ENCODE assay signal across 37 cellular contexts in the genomic region with DNA sequence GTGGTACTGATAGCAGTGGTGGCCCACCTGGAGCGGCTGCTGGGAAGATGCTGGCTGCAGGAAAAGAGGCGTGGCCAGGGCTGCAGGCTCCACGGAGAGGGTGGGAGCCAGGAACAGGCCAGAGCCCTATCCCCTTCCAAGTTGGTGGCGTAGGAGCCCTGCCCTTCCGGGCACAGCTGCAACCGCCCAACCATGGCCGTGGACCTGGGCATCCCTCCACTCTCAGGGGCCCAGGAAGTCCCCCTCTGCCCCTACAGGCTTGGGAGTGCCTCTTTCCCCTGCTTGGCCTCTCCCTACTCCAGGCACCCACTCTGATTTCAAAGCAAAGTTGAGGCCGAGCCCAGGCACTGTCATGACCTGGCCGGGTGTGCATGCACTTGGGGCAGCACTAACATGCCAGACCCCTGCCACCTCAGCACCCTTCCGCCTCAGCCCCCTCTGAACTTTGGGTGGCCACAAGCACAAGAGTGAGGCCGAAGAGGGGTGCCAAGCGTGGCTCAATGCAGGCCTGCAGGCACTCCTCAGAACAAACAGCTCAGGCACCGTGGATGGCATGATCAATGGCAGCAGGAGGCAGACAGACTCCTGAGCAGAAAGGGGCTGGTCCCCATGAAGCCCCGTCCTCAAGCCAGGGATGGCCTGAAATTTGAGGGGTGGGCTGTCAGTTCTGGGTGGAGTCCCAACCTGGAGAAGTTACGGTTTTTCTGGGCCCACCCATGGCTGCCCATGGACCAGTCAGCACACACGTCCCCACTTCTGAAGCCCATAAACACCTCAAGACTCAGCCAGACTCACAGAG.
"Had no signal": no experiment of that assay in that cellular context is flagged by ENCODE, and none has a peak within 500 bp of the region (broad histone marks: within the 10 kb centered on the region; RNA-seq: fewer than 3 reads in every experiment).

No MANE protein-coding gene starts in this region.

- H3K4me1 Mint-ChIP-seq: activated B cell treated with CpG ODN at 0.5 μM for 24 hours; activated CD4-positive, alpha-beta memory T cell treated with anti-CD3 and anti-CD28 coated beads, Interleukin-2, amount 10 ng/mL, durations not matched to agents 7 days and 5 days; activated CD8-positive, alpha-beta memory T cell treated with anti-CD3 and anti-CD28 coated beads, Interleukin-2, amount 10 ng/mL, durations not matched to agents 7 days and 5 days; activated naive CD4-positive, alpha-beta T cell treated with anti-CD3 and anti-CD28 coated beads, Interleukin-2, amount 10 ng/mL, durations not matched to agents 7 days and 5 days; activated naive CD8-positive, alpha-beta T cell treated with anti-CD3 and anti-CD28 coated beads, Interleukin-2, amount 50 U/mL, for 24 hours had no signal

- ATAC-seq: activated CD8-positive, alpha-beta memory T cell treated with anti-CD3 and anti-CD28 coated beads, Interleukin-2, amount 10 ng/mL, durations not matched to agents 7 days and 5 days; activated naive CD8-positive, alpha-beta T cell treated with anti-CD3 and anti-CD28 coated beads, Interleukin-2, amount 50 U/mL, for 24 hours; Right ventricle myocardium inferior had no signal

- H2AFZ ChIP-seq: PC-9 had no signal

- DNase-seq: activated B cell treated with CpG ODN at 0.5 μM for 24 hours; activated CD4-positive, alpha-beta memory T cell treated with anti-CD3 and anti-CD28 coated beads, Interleukin-2, amount 10 ng/mL, durations not matched to agents 7 days and 5 days; activated CD4-positive, alpha-beta T cell treated with anti-CD3 and anti-CD28 coated beads for 4 hours; activated CD4-positive, CD25-positive, alpha-beta regulatory T cell treated with anti-CD3 and anti-CD28 coated beads, Interleukin-2, amount 50 U/mL, for 72 hours; activated CD8-positive, alpha-beta memory T cell treated with anti-CD3 and anti-CD28 coated beads for 24 hours; activated CD8-positive, alpha-beta memory T cell treated with anti-CD3 and anti-CD28 coated beads, Interleukin-2, amount 10 ng/mL, durations not matched to agents 7 days and 5 days; activated CD8-positive, alpha-beta memory T cell treated with anti-CD3 and anti-CD28 coated beads, Interleukin-2, amount 50 U/mL, for 48 hours; activated effector memory CD4-positive, alpha-beta T cell treated with Interleukin-2 at 50 U/mL for 16 hours; activated naive CD4-positive, alpha-beta T cell treated with anti-CD3 and anti-CD28 coated beads, Interleukin-2, amount 10 ng/mL, durations not matched to agents 7 days and 5 days; activated naive CD8-positive, alpha-beta T cell treated with anti-CD3 and anti-CD28 coated beads, Interleukin-2, amount 50 U/mL, for 24 hours; activated T-cell treated with anti-CD3 and anti-CD28 coated beads, Interleukin-2, amount 50 U/mL, for 48 hours; anterior cingulate cortex; brain microvascular endothelial cell; MM.1S; MV-4-11; NCI-H1092; NCI-H1417; NCI-H146; NCI-H187; NCI-H2029 treated with DMSO at 0.1 percent for 48 hours; NCI-H2107; NCI-H2171; NCI-H510A; NCI-H526; NCI-H748 treated with DMSO at 0.1 percent for 48 hours; NK-92 treated with Interleukin-12 subunit alpha and Interleukin-12 subunit beta, amount 100 ng/mL, for 24 hours; PC-9; SIG-M5; SW 1271; T-helper 1 cell; T-helper 2 cell; T-helper 9 cell had no signal

- H3K4me3 ChIP-seq: PC-9 had no signal

- H3K27ac ChIP-seq: brain microvascular endothelial cell, KMS-11, PC-9, RWPE1, VCaP had no signal

- H3K4me3 Mint-ChIP-seq: activated B cell treated with CpG ODN at 0.5 μM for 24 hours; activated CD4-positive, alpha-beta memory T cell treated with anti-CD3 and anti-CD28 coated beads, Interleukin-2, amount 10 ng/mL, durations not matched to agents 7 days and 5 days; activated CD8-positive, alpha-beta memory T cell treated with anti-CD3 and anti-CD28 coated beads, Interleukin-2, amount 10 ng/mL, durations not matched to agents 7 days and 5 days; activated naive CD4-positive, alpha-beta T cell treated with anti-CD3 and anti-CD28 coated beads, Interleukin-2, amount 10 ng/mL, durations not matched to agents 7 days and 5 days; activated naive CD8-positive, alpha-beta T cell; activated naive CD8-positive, alpha-beta T cell treated with anti-CD3 and anti-CD28 coated beads, Interleukin-2, amount 50 U/mL, for 24 hours had no signal

- H3K36me3 ChIP-seq: brain microvascular endothelial cell had no signal

- H3K27me3 ChIP-seq: brain microvascular endothelial cell had no signal

- H3K4me2 ChIP-seq: KMS-11, PC-9 had no signal

- H3K27ac Mint-ChIP-seq: activated B cell treated with CpG ODN at 0.5 μM for 24 hours; activated CD4-positive, alpha-beta memory T cell treated with anti-CD3 and anti-CD28 coated beads, Interleukin-2, amount 10 ng/mL, durations not matched to agents 7 days and 5 days; activated CD8-positive, alpha-beta memory T cell treated with anti-CD3 and anti-CD28 coated beads, Interleukin-2, amount 10 ng/mL, durations not matched to agents 7 days and 5 days; activated naive CD4-positive, alpha-beta T cell treated with anti-CD3 and anti-CD28 coated beads, Interleukin-2, amount 10 ng/mL, durations not matched to agents 7 days and 5 days; activated naive CD8-positive, alpha-beta T cell; activated naive CD8-positive, alpha-beta T cell treated with anti-CD3 and anti-CD28 coated beads, Interleukin-2, amount 50 U/mL, for 24 hours had no signal

- H3K9me3 Mint-ChIP-seq: activated B cell treated with CpG ODN at 0.5 μM for 24 hours; activated CD4-positive, alpha-beta memory T cell treated with anti-CD3 and anti-CD28 coated beads, Interleukin-2, amount 10 ng/mL, durations not matched to agents 7 days and 5 days; activated naive CD4-positive, alpha-beta T cell treated with anti-CD3 and anti-CD28 coated beads, Interleukin-2, amount 10 ng/mL, durations not matched to agents 7 days and 5 days; activated naive CD8-positive, alpha-beta T cell treated with anti-CD3 and anti-CD28 coated beads, Interleukin-2, amount 50 U/mL, for 24 hours had no signal

- H3K36me3 Mint-ChIP-seq: activated CD8-positive, alpha-beta memory T cell treated with anti-CD3 and anti-CD28 coated beads, Interleukin-2, amount 10 ng/mL, durations not matched to agents 7 days and 5 days; activated naive CD4-positive, alpha-beta T cell treated with anti-CD3 and anti-CD28 coated beads, Interleukin-2, amount 10 ng/mL, durations not matched to agents 7 days and 5 days; activated naive CD8-positive, alpha-beta T cell had no signal
